22 cellular contexts compared by ENCODE assay signal in genomic region chr1:173628888-173629287, GRCh38. TPM values are rescaled to one million over a fixed set of nuclear protein-coding genes. Genes with fewer than 3 reads are reported as not detected.
DNase-seq lines count a peak whose midpoint lies in the region; ATAC-seq, FAIRE-seq and TF ChIP-seq lines count a peak whose summit lies in the region.
"Had no signal": no experiment of that assay in that cellular context is flagged by ENCODE, and none has a peak within 500 bp of the region (broad histone marks: within the 10 kb centered on the region; RNA-seq: fewer than 3 reads in every experiment).

No MANE protein-coding gene starts in this region.

- no peak for FAIRE-seq in D721Med (lab: Jason Lieb, UNC)
- FAIRE-seq: GM12878 had no signal

- H3K36me3 Mint-ChIP-seq in activated CD8-positive, alpha-beta T cell treated with anti-CD3 and anti-CD28 coated beads for 36 hours (ENCODE audit: low read depth), result no peaks in the 10 kb centered on the region
- no peaks in the 10 kb centered on the region for H3K36me3 Mint-ChIP-seq in activated T-cell treated with anti-CD3 and anti-CD28 coated beads, Interleukin-2, amount 50 U/mL, for 72 hours (ENCODE audit: insufficient read depth in 2 of 2)
- no peaks in the 10 kb centered on the region for H3K36me3 Mint-ChIP-seq in progenitor cell of endocrine pancreas (ENCODE audit: insufficient read depth)
- H3K36me3 Mint-ChIP-seq: CD8-positive, alpha-beta T cell had no signal

- no peak overlapping the region for H3K27ac Mint-ChIP-seq in activated CD8-positive, alpha-beta T cell treated with anti-CD3 and anti-CD28 coated beads for 36 hours
- no peak overlapping the region for H3K27ac Mint-ChIP-seq in activated T-cell treated with anti-CD3 and anti-CD28 coated beads, Interleukin-2, amount 50 U/mL, for 72 hours
- H3K27ac Mint-ChIP-seq in progenitor cell of endocrine pancreas, result no peak overlapping the region
- H3K27ac Mint-ChIP-seq: activated B cell treated with CpG ODN at 0.5 μM for 24 hours; activated T-cell treated with anti-CD3 and anti-CD28 coated beads, Interleukin-2, amount 50 U/mL, for 24 hours; CD8-positive, alpha-beta T cell had no signal

- TF ChIP-seq CTCF in AG09319 (IDR thresholded peaks at IDR 0.05; ENCODE audit: low read depth, low read length) (peak; percentile 6; the same call in 1 of the 2 replicates), D721Med (IDR thresholded peaks at IDR 0.05; ENCODE audit: insufficient read depth, missing control alignments) (peak; percentile 34), fibroblast of mammary gland (conservative IDR thresholded peaks at IDR 0.05; ENCODE audit: control insufficient read depth, insufficient read depth, low read depth, low read length) (no peak), progenitor cell of endocrine pancreas (IDR thresholded peaks at IDR 0.05; ENCODE audit: unreplicated experiment) (no peak)
- no peak for TF ChIP-seq CTCF in activated CD8-positive, alpha-beta T cell treated with anti-CD3 and anti-CD28 coated beads for 36 hours (IDR thresholded peaks at IDR 0.05)

- intact Hi-C loops in activated CD8-positive, alpha-beta T cell treated with anti-CD3 and anti-CD28 coated beads for 36 hours (cut with micrococcal nuclease), result no loop called here

- no peak overlapping the region for H3K4me3 ChIP-seq in fibroblast of mammary gland (ENCODE audit: control insufficient read depth, low read depth, low read length)
- H3K4me3 ChIP-seq: ascending aorta, esophagus muscularis mucosa, GM12878, testis had no signal

- no peaks in the 10 kb centered on the region for H3K27me3 Mint-ChIP-seq in activated CD8-positive, alpha-beta T cell treated with anti-CD3 and anti-CD28 coated beads for 36 hours
- H3K27me3 Mint-ChIP-seq in activated T-cell treated with anti-CD3 and anti-CD28 coated beads, Interleukin-2, amount 50 U/mL, for 72 hours (ENCODE audit: low read depth), result peaks cover 7% of the 10 kb centered on the region
- no peaks in the 10 kb centered on the region for H3K27me3 Mint-ChIP-seq in progenitor cell of endocrine pancreas
- H3K27me3 Mint-ChIP-seq: activated T-cell treated with anti-CD3 and anti-CD28 coated beads, Interleukin-2, amount 50 U/mL, for 24 hours had no signal

- CTCF ChIA-PET in activated CD8-positive, alpha-beta T cell treated with anti-CD3 and anti-CD28 coated beads for 36 hours (lab: Charles Lee), result no interaction called here

- H3K9me3 Mint-ChIP-seq in activated CD8-positive, alpha-beta T cell treated with anti-CD3 and anti-CD28 coated beads for 36 hours, result no peaks in the 10 kb centered on the region
- no peaks in the 10 kb centered on the region for H3K9me3 Mint-ChIP-seq in activated T-cell treated with anti-CD3 and anti-CD28 coated beads, Interleukin-2, amount 50 U/mL, for 72 hours
- peaks cover 17% of the 10 kb centered on the region for H3K9me3 Mint-ChIP-seq in progenitor cell of endocrine pancreas (ENCODE audit: low read depth)
- H3K9me3 Mint-ChIP-seq: activated T-cell treated with anti-CD3 and anti-CD28 coated beads, Interleukin-2, amount 50 U/mL, for 24 hours; CD8-positive, alpha-beta T cell had no signal

- POLR2A ChIA-PET in activated CD8-positive, alpha-beta T cell treated with anti-CD3 and anti-CD28 coated beads for 36 hours (lab: Charles Lee), result no interaction called here

- DNase-seq in AG09319 (ENCODE audit: extremely low read depth, low read depth), result no peak
- DNase-seq in D721Med (ENCODE audit: insufficient read length, low spot score), result no peak
- DNase-seq in activated CD8-positive, alpha-beta T cell treated with anti-CD3 and anti-CD28 coated beads for 36 hours, result peak; percentile 22
- DNase-seq in fibroblast of mammary gland (ENCODE audit: low read depth), result peak; percentile 2
- no peak for DNase-seq in activated T-cell treated with anti-CD3 and anti-CD28 coated beads, Interleukin-2, amount 50 U/mL, for 72 hours
- DNase-seq in progenitor cell of endocrine pancreas (ENCODE audit: low spot score, unreplicated experiment), result no peak
- DNase-seq: activated B cell treated with CpG ODN at 0.5 μM for 24 hours; activated naive CD4-positive, alpha-beta T cell treated with anti-CD3 and anti-CD28 coated beads, Interleukin-2, amount 50 U/mL, for 16 hours; activated T-cell treated with anti-CD3 and anti-CD28 coated beads, Interleukin-2, amount 50 U/mL, for 24 hours; CD8-positive, alpha-beta T cell; effector CD8-positive, alpha-beta T cell; NCI-H1417; NCI-H2081 treated with DMSO at 0.1 percent for 48 hours; stimulated activated CD4-positive, alpha-beta T cell treated with anti-CD3 and anti-CD28 coated beads, Interleukin-4, amount 100 ng/mL, for 1 hour; T-helper 9 cell; testis had no signal

- no peak overlapping the region for H3K4me3 Mint-ChIP-seq in activated CD8-positive, alpha-beta T cell treated with anti-CD3 and anti-CD28 coated beads for 36 hours
- H3K4me3 Mint-ChIP-seq in activated T-cell treated with anti-CD3 and anti-CD28 coated beads, Interleukin-2, amount 50 U/mL, for 72 hours, result no peak overlapping the region
- no peak overlapping the region for H3K4me3 Mint-ChIP-seq in progenitor cell of endocrine pancreas (ENCODE audit: low read depth)
- H3K4me3 Mint-ChIP-seq: activated B cell treated with CpG ODN at 0.5 μM for 24 hours; activated T-cell treated with anti-CD3 and anti-CD28 coated beads, Interleukin-2, amount 50 U/mL, for 24 hours; CD8-positive, alpha-beta T cell had no signal

- no peak for ATAC-seq in activated CD8-positive, alpha-beta T cell treated with anti-CD3 and anti-CD28 coated beads for 36 hours
- no peak for ATAC-seq in activated T-cell treated with anti-CD3 and anti-CD28 coated beads, Interleukin-2, amount 50 U/mL, for 72 hours (replicated peaks in 1 of 2)
- no peak for ATAC-seq in HG03354 (IDR thresholded peaks at IDR 0.05; ENCODE audit: poor library complexity, severe bottlenecking, unreplicated experiment)
- ATAC-seq: CD8-positive, alpha-beta T cell; GM12878 had no signal

- H3K4me1 Mint-ChIP-seq in activated CD8-positive, alpha-beta T cell treated with anti-CD3 and anti-CD28 coated beads for 36 hours (ENCODE audit: low read depth), result no peaks in the 10 kb centered on the region
- no peaks in the 10 kb centered on the region for H3K4me1 Mint-ChIP-seq in activated T-cell treated with anti-CD3 and anti-CD28 coated beads, Interleukin-2, amount 50 U/mL, for 72 hours (ENCODE audit: low read depth)
- H3K4me1 Mint-ChIP-seq in progenitor cell of endocrine pancreas (ENCODE audit: low read depth), result peaks cover 2% of the 10 kb centered on the region
- H3K4me1 Mint-ChIP-seq: activated B cell treated with CpG ODN at 0.5 μM for 24 hours had no signal

RNA-seq across cellular contexts. Expression of gene TEX50, which starts 6.2 kb away (rescaled TPM):
- not detected for total RNA-seq in activated CD8-positive, alpha-beta T cell treated with anti-CD3 and anti-CD28 coated beads for 36 hours
- total RNA-seq in activated T-cell treated with anti-CD3 and anti-CD28 coated beads, Interleukin-2, amount 50 U/mL, for 72 hours, result not detected
- not detected in 2 replicates for total RNA-seq in progenitor cell of endocrine pancreas
- total RNA-seq: activated B cell treated with CpG ODN at 0.5 μM for 24 hours; ascending aorta; CD8-positive, alpha-beta T cell; cerebellum; esophagus muscularis mucosa; GM12878; NCI-H460 had no signal

RNA-seq across cellular contexts. Expression of gene SLC9C2, which starts 26.0 kb away (rescaled TPM):
- total RNA-seq in activated CD8-positive, alpha-beta T cell treated with anti-CD3 and anti-CD28 coated beads for 36 hours, result not detected
- total RNA-seq in activated T-cell treated with anti-CD3 and anti-CD28 coated beads, Interleukin-2, amount 50 U/mL, for 72 hours, result not detected
- total RNA-seq in progenitor cell of endocrine pancreas, result not detected in 2 replicates
- total RNA-seq: activated B cell treated with CpG ODN at 0.5 μM for 24 hours; ascending aorta; CD8-positive, alpha-beta T cell; esophagus muscularis mucosa; GM12878; NCI-H460 had no signal

RNA-seq across cellular contexts. Expression of gene ANKRD45, which starts 40.8 kb away (rescaled TPM):
- total RNA-seq in activated CD8-positive, alpha-beta T cell treated with anti-CD3 and anti-CD28 coated beads for 36 hours, result not detected
- total RNA-seq in activated T-cell treated with anti-CD3 and anti-CD28 coated beads, Interleukin-2, amount 50 U/mL, for 72 hours, result under 1 TPM in 1 of 2 donors, not detected in 1; 0.34 TPM
- total RNA-seq in progenitor cell of endocrine pancreas, result 1.2 and 1.5 TPM in 2 replicates
- total RNA-seq: activated B cell treated with CpG ODN at 0.5 μM for 24 hours; ascending aorta; CD8-positive, alpha-beta T cell; GM12878; NCI-H460 had no signal

Comparison
In these comparisons a context has a peak if more than half of its experiments do, and no peak if none do; other contexts are left out.
1. DNase-seq: peak in activated CD8-positive, alpha-beta T cell treated with anti-CD3 and anti-CD28 coated beads for 36 hours (single experiment) and fibroblast of mammary gland (single experiment); none in AG09319 (single experiment), D721Med (single experiment), activated T-cell treated with anti-CD3 and anti-CD28 coated beads, Interleukin-2, amount 50 U/mL, for 72 hours (0 of 2) and progenitor cell of endocrine pancreas (single experiment).
2. CTCF ChIP-seq: peak in AG09319 (single experiment) and D721Med (single experiment); none in activated CD8-positive, alpha-beta T cell treated with anti-CD3 and anti-CD28 coated beads for 36 hours (single experiment), fibroblast of mammary gland (single experiment) and progenitor cell of endocrine pancreas (single experiment).